In genomic region chr6:5997420-5998093, GRCh38 we compare ENCODE assay signal across 8 cellular contexts. TPM values are rescaled to one million over a fixed set of nuclear protein-coding genes. Genes with fewer than 3 reads are reported as not detected.
DNase-seq lines count a peak whose midpoint lies in the region; ATAC-seq and TF ChIP-seq lines count a peak whose summit lies in the region.

No MANE protein-coding gene starts in this region.

- CTCF ChIA-PET in HEK293T (lab: Yijun Ruan, JAX) = interaction anchor here (1.2 kb wide), 1 partner anchor 10 kb away, joined by 5 read pairs; no protein-coding TSS in a partner anchor
- CTCF ChIA-PET in activated CD8-positive, alpha-beta T cell treated with anti-CD3 and anti-CD28 coated beads for 36 hours (lab: Charles Lee) = interaction anchor here (1.0 to 1.4 kb wide), 2 partner anchors 9 to 13 kb away, joined by 3 to 5 read pairs; partner anchors contain the start of gene NRN1

- WGBS in right cardiac atrium = 11% methylated on average over 23 of the region's 23 CpGs
- WGBS in prostate gland = 13% methylated on average over 23 of the region's 23 CpGs

- H3K36me3 ChIP-seq in skeletal muscle satellite cell (ENCODE audit: insufficient read depth, low read length) = no peaks in the 10 kb centered on the region
- no peaks in the 10 kb centered on the region for H3K36me3 ChIP-seq in prostate gland

- H3K9ac ChIP-seq in skeletal muscle satellite cell (ENCODE audit: low read depth, low read length) = no peak overlapping the region

- peaks cover 56% of the 10 kb centered on the region for H3K4me1 Mint-ChIP-seq in activated CD8-positive, alpha-beta T cell treated with anti-CD3 and anti-CD28 coated beads for 36 hours (ENCODE audit: low read depth)

- ATAC-seq in activated CD8-positive, alpha-beta T cell treated with anti-CD3 and anti-CD28 coated beads for 36 hours = no peak
- ATAC-seq in right cardiac atrium (peak in 1 of 2 donors; percentile 42), GM18498 (IDR thresholded peaks at IDR 0.05; ENCODE audit: unreplicated experiment) (no peak)

- peaks cover 8% of the 10 kb centered on the region for H3K36me3 Mint-ChIP-seq in activated CD8-positive, alpha-beta T cell treated with anti-CD3 and anti-CD28 coated beads for 36 hours (ENCODE audit: low read depth)

- DNase-seq in AG10803 (ENCODE audit: low read depth) (peak; percentile 52), HEK293T (ENCODE audit: extremely low spot score) (peak; percentile 32), right cardiac atrium (peak; percentile 23 to 70 (median 69)), prostate gland (ENCODE audit: low spot score) (no peak), NCI-H2171 (lab: John Stamatoyannopoulos, UW) (no peak)
- DNase-seq in activated CD8-positive, alpha-beta T cell treated with anti-CD3 and anti-CD28 coated beads for 36 hours = peak; percentile 24

- no peaks in the 10 kb centered on the region for H3K27me3 ChIP-seq in right cardiac atrium (ENCODE audit: control insufficient read depth, insufficient read depth)
- peaks cover 56% of the 10 kb centered on the region for H3K27me3 ChIP-seq in skeletal muscle satellite cell (ENCODE audit: control insufficient read depth, insufficient read depth, low read length)
- H3K27me3 ChIP-seq in prostate gland (replicated peaks; ENCODE audit: insufficient read depth) = peaks cover 75% of the 10 kb centered on the region

- intact Hi-C loops in activated CD8-positive, alpha-beta T cell treated with anti-CD3 and anti-CD28 coated beads for 36 hours (cut with micrococcal nuclease) = no loop called here
- intact Hi-C loops in right cardiac atrium (cut with DNase I) (no loop called here), prostate gland (cut with DNase I) (loop anchor here (10.0 kb wide), 1 partner anchor 853 kb away; no protein-coding TSS in a partner anchor)

- H3K9me3 ChIP-seq in right cardiac atrium (ENCODE audit: control insufficient read depth, low read length) (no peaks in the 10 kb centered on the region), skeletal muscle satellite cell (replicated peaks; ENCODE audit: low read length) (peaks cover 3% of the 10 kb centered on the region), prostate gland (no peaks in the 10 kb centered on the region)

- H3K27me3 Mint-ChIP-seq in activated CD8-positive, alpha-beta T cell treated with anti-CD3 and anti-CD28 coated beads for 36 hours = peaks cover 90% of the 10 kb centered on the region

- H3K4me2 ChIP-seq in skeletal muscle satellite cell (ENCODE audit: low read length) = peak overlapping the region; percentile 51

- TF ChIP-seq CTCF in AG10803 (conservative IDR thresholded peaks at IDR 0.05; ENCODE audit: low read length) = no peak
- TF ChIP-seq CTCF in activated CD8-positive, alpha-beta T cell treated with anti-CD3 and anti-CD28 coated beads for 36 hours (IDR thresholded peaks at IDR 0.05) = no peak
- no peak for TF ChIP-seq CTCF in prostate gland (IDR thresholded peaks at IDR 0.05)

- no peak for TF ChIP-seq POLR2A in prostate gland (IDR thresholded peaks at IDR 0.05)

- H3K4me3 Mint-ChIP-seq in activated CD8-positive, alpha-beta T cell treated with anti-CD3 and anti-CD28 coated beads for 36 hours = peak overlapping the region; percentile 76

- H3K4me1 ChIP-seq in right cardiac atrium (ENCODE audit: control insufficient read depth, insufficient read depth, low read length) (peaks cover 2% of the 10 kb centered on the region), skeletal muscle satellite cell (ENCODE audit: control insufficient read depth, insufficient read depth, low read length) (peaks cover 10% of the 10 kb centered on the region), prostate gland (replicated peaks) (no peaks in the 10 kb centered on the region)

- H3K27ac ChIP-seq in right cardiac atrium (ENCODE audit: low read length) = peak overlapping the region; percentile 43
- H3K27ac ChIP-seq in prostate gland = no peak overlapping the region

- POLR2A ChIA-PET in HEK293T (lab: Yijun Ruan, JAX) = interaction anchor here (1.0 to 2.4 kb wide), 2 partner anchors 9 to 11 kb away, joined by 7 to 12 read pairs; partner anchors contain the start of gene NRN1
- POLR2A ChIA-PET in activated CD8-positive, alpha-beta T cell treated with anti-CD3 and anti-CD28 coated beads for 36 hours (lab: Charles Lee) = interaction anchor here (0.5 to 1.0 kb wide), 2 partner anchors 8 to 330 kb away, joined by 3 read pairs; no protein-coding TSS in a partner anchor

- peaks cover 5% of the 10 kb centered on the region for H3K9me3 Mint-ChIP-seq in activated CD8-positive, alpha-beta T cell treated with anti-CD3 and anti-CD28 coated beads for 36 hours

- H3K4me3 ChIP-seq in AG10803 (ENCODE audit: low read length) = peak overlapping the region; percentile 82
- H3K4me3 ChIP-seq in right cardiac atrium (ENCODE audit: low read length) = peak overlapping the region; percentile 77
- no peak overlapping the region for H3K4me3 ChIP-seq in skeletal muscle satellite cell (ENCODE audit: low read length)
- H3K4me3 ChIP-seq in prostate gland = peak overlapping the region in 1 of 2 donors; percentile 22

- H3K27ac Mint-ChIP-seq in activated CD8-positive, alpha-beta T cell treated with anti-CD3 and anti-CD28 coated beads for 36 hours = no peak overlapping the region

TF ChIP-seq in HEK293T, 16 proteins besides CTCF, POLR2A, EP300 and RAD21:
- TF ChIP-seq L3MBTL2 (conservative IDR thresholded peaks at IDR 0.05) (no peak), FOXM1 (IDR thresholded peaks at IDR 0.05; ENCODE audit: borderline replicate concordance) (no peak), LEF1 (IDR thresholded peaks at IDR 0.05; ENCODE audit: borderline replicate concordance) (no peak), FOXA1 (IDR thresholded peaks at IDR 0.05) (no peak), ARNT (IDR thresholded peaks at IDR 0.05) (no peak), SP1 (IDR thresholded peaks at IDR 0.05) (no peak), HDGF (IDR thresholded peaks at IDR 0.05; ENCODE audit: borderline replicate concordance) (no peak), NFRKB (IDR thresholded peaks at IDR 0.05) (no peak), CTBP1 (IDR thresholded peaks at IDR 0.05; ENCODE audit: borderline replicate concordance) (no peak), BHLHE40 (IDR thresholded peaks at IDR 0.05; ENCODE audit: borderline replicate concordance) (no peak), PKNOX1 (IDR thresholded peaks at IDR 0.05) (no peak), ZNF384 (IDR thresholded peaks at IDR 0.05) (no peak), FOXK2 (IDR thresholded peaks at IDR 0.05) (no peak), TARDBP (IDR thresholded peaks at IDR 0.05) (no peak), SUZ12 (IDR thresholded peaks at IDR 0.05) (no peak), ELF4 (IDR thresholded peaks at IDR 0.05) (no peak)

RNA-seq across cellular contexts. Expression of gene NRN1, which starts 9.2 kb away (rescaled TPM):
- 1 to 10 TPM; 5.9 to 7.1 TPM for total RNA-seq in activated CD8-positive, alpha-beta T cell treated with anti-CD3 and anti-CD28 coated beads for 36 hours
- total RNA-seq in right cardiac atrium = 10 to 100 TPM in 2 of 4 donors, 1 to 10 TPM in 2; 6.5 to 14.5 (median 10.6) TPM
- 14.1 TPM for polyA plus RNA-seq in right cardiac atrium
- 29.2 and 36.9 TPM in 2 replicates for total RNA-seq in skeletal muscle satellite cell (2012; rRNA removed)
- 1 to 10 TPM; 1.1 TPM for total RNA-seq in prostate gland

Comparison
In these comparisons a context has a peak if more than half of its experiments do, and no peak if none do; other contexts are left out.
1. DNase-seq: peak in AG10803 (single experiment), HEK293T (single experiment), activated CD8-positive, alpha-beta T cell treated with anti-CD3 and anti-CD28 coated beads for 36 hours (single experiment) and right cardiac atrium (3 of 3); none in prostate gland (single experiment) and NCI-H2171 (single experiment).